Comparison of ENCODE assay signal across 1 cellular context in the genomic region with DNA sequence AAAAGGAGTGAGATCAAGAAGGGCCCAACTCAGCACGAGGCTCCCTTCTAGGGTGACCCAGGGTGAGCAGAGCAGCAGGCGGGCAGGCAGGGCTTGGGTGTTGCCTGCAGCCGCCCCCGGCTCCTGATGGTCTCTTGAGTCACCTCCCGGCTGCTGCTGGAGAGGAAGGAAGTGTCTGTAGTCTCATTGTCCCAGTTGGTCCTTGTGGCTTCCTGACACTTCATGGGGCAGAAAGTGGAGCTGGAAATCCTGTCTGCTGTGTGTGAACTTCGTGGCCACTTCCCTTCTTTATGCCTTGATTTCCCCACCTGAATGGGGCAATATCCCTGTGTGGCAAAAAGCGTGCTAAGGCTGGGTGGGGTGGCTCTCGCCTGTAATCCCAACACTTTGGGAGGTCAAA.
TF ChIP-seq lines count a peak whose summit lies in the region.

No MANE protein-coding gene starts in this region.

TF ChIP-seq in GM12878, 131 proteins besides CTCF, POLR2A, EP300 and RAD21:
- no peak for TF ChIP-seq NBN (IDR thresholded peaks at IDR 0.05)
- no peak for TF ChIP-seq WRNIP1 (IDR thresholded peaks at IDR 0.05; ENCODE audit: borderline replicate concordance, low read depth, low read length)
- no peak for TF ChIP-seq MEF2B (IDR thresholded peaks at IDR 0.05; ENCODE audit: partially characterized antibody, poor library complexity, severe bottlenecking)
- no peak for TF ChIP-seq SP1 (IDR thresholded peaks at IDR 0.05; ENCODE audit: low read depth, low read length)
- no peak for TF ChIP-seq ZZZ3 (IDR thresholded peaks at IDR 0.05; ENCODE audit: control insufficient read depth, insufficient read length, low read depth)
- TF ChIP-seq BACH1 (IDR thresholded peaks at IDR 0.05; ENCODE audit: borderline replicate concordance), result no peak
- TF ChIP-seq, protein P1, sequence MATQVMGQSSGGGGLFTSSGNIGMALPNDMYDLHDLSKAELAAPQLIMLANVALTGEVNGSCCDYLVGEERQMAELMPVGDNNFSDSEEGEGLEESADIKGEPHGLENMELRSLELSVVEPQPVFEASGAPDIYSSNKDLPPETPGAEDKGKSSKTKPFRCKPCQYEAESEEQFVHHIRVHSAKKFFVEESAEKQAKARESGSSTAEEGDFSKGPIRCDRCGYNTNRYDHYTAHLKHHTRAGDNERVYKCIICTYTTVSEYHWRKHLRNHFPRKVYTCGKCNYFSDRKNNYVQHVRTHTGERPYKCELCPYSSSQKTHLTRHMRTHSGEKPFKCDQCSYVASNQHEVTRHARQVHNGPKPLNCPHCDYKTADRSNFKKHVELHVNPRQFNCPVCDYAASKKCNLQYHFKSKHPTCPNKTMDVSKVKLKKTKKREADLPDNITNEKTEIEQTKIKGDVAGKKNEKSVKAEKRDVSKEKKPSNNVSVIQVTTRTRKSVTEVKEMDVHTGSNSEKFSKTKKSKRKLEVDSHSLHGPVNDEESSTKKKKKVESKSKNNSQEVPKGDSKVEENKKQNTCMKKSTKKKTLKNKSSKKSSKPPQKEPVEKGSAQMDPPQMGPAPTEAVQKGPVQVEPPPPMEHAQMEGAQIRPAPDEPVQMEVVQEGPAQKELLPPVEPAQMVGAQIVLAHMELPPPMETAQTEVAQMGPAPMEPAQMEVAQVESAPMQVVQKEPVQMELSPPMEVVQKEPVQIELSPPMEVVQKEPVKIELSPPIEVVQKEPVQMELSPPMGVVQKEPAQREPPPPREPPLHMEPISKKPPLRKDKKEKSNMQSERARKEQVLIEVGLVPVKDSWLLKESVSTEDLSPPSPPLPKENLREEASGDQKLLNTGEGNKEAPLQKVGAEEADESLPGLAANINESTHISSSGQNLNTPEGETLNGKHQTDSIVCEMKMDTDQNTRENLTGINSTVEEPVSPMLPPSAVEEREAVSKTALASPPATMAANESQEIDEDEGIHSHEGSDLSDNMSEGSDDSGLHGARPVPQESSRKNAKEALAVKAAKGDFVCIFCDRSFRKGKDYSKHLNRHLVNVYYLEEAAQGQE (IDR thresholded peaks at IDR 0.05; ENCODE audit: low read depth, low read length), result no peak
- TF ChIP-seq SIX5 (IDR thresholded peaks at IDR 0.05; ENCODE audit: low read depth, low read length, severe bottlenecking), result no peak
- no peak for TF ChIP-seq MYB (IDR thresholded peaks at IDR 0.05; ENCODE audit: borderline replicate concordance, low read depth, low read length)
- no peak for TF ChIP-seq RELA (IDR thresholded peaks at IDR 0.05; ENCODE audit: borderline replicate concordance, partially characterized antibody)
- TF ChIP-seq EGR1 (IDR thresholded peaks at IDR 0.05; ENCODE audit: borderline replicate concordance in 1 of 2, low read depth in 2 of 2, low read length in 2 of 2), result no peak
- TF ChIP-seq CHD4 (IDR thresholded peaks at IDR 0.05), result no peak
- TF ChIP-seq, protein P2, sequence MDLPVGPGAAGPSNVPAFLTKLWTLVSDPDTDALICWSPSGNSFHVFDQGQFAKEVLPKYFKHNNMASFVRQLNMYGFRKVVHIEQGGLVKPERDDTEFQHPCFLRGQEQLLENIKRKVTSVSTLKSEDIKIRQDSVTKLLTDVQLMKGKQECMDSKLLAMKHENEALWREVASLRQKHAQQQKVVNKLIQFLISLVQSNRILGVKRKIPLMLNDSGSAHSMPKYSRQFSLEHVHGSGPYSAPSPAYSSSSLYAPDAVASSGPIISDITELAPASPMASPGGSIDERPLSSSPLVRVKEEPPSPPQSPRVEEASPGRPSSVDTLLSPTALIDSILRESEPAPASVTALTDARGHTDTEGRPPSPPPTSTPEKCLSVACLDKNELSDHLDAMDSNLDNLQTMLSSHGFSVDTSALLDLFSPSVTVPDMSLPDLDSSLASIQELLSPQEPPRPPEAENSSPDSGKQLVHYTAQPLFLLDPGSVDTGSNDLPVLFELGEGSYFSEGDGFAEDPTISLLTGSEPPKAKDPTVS (IDR thresholded peaks at IDR 0.05; ENCODE audit: low read depth, low read length), result no peak
- TF ChIP-seq TCF12 (IDR thresholded peaks at IDR 0.05; ENCODE audit: low read depth, low read length), result no peak
- no peak for TF ChIP-seq RUNX3 (IDR thresholded peaks at IDR 0.05; ENCODE audit: low read length)
- TF ChIP-seq, protein P3, sequence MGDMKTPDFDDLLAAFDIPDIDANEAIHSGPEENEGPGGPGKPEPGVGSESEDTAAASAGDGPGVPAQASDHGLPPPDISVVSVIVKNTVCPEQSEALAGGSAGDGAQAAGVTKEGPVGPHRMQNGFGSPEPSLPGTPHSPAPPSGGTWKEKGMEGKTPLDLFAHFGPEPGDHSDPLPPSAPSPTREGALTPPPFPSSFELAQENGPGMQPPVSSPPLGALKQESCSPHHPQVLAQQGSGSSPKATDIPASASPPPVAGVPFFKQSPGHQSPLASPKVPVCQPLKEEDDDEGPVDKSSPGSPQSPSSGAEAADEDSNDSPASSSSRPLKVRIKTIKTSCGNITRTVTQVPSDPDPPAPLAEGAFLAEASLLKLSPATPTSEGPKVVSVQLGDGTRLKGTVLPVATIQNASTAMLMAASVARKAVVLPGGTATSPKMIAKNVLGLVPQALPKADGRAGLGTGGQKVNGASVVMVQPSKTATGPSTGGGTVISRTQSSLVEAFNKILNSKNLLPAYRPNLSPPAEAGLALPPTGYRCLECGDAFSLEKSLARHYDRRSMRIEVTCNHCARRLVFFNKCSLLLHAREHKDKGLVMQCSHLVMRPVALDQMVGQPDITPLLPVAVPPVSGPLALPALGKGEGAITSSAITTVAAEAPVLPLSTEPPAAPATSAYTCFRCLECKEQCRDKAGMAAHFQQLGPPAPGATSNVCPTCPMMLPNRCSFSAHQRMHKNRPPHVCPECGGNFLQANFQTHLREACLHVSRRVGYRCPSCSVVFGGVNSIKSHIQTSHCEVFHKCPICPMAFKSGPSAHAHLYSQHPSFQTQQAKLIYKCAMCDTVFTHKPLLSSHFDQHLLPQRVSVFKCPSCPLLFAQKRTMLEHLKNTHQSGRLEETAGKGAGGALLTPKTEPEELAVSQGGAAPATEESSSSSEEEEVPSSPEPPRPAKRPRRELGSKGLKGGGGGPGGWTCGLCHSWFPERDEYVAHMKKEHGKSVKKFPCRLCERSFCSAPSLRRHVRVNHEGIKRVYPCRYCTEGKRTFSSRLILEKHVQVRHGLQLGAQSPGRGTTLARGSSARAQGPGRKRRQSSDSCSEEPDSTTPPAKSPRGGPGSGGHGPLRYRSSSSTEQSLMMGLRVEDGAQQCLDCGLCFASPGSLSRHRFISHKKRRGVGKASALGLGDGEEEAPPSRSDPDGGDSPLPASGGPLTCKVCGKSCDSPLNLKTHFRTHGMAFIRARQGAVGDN (IDR thresholded peaks at IDR 0.05), result no peak
- no peak for TF ChIP-seq ESRRA (IDR thresholded peaks at IDR 0.05; ENCODE audit: low read length)
- TF ChIP-seq FOXK2 (IDR thresholded peaks at IDR 0.05), result no peak
- no peak for TF ChIP-seq JUNB (IDR thresholded peaks at IDR 0.05)
- TF ChIP-seq, protein P4, sequence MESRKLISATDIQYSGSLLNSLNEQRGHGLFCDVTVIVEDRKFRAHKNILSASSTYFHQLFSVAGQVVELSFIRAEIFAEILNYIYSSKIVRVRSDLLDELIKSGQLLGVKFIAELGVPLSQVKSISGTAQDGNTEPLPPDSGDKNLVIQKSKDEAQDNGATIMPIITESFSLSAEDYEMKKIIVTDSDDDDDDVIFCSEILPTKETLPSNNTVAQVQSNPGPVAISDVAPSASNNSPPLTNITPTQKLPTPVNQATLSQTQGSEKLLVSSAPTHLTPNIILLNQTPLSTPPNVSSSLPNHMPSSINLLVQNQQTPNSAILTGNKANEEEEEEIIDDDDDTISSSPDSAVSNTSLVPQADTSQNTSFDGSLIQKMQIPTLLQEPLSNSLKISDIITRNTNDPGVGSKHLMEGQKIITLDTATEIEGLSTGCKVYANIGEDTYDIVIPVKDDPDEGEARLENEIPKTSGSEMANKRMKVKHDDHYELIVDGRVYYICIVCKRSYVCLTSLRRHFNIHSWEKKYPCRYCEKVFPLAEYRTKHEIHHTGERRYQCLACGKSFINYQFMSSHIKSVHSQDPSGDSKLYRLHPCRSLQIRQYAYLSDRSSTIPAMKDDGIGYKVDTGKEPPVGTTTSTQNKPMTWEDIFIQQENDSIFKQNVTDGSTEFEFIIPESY (IDR thresholded peaks at IDR 0.05), result no peak
